9 cellular contexts compared by ENCODE assay signal in genomic region chr3:134372405-134373277, GRCh38. TPM values are rescaled to one million over a fixed set of nuclear protein-coding genes. Genes with fewer than 3 reads are reported as not detected.
DNase-seq lines count a peak whose midpoint lies in the region; ATAC-seq, FAIRE-seq and TF ChIP-seq lines count a peak whose summit lies in the region.
"Had no signal": no experiment of that assay in that cellular context is flagged by ENCODE, and none has a peak within 500 bp of the region (broad histone marks: within the 10 kb centered on the region; RNA-seq: fewer than 3 reads in every experiment).

No MANE protein-coding gene starts in this region.

- CTCF ChIA-PET in A673 (lab: Charles Lee), result interaction anchor here (0.6 to 1.0 kb wide), 2 partner anchors 77 to 160 kb away, joined by 3 read pairs; no protein-coding TSS in a partner anchor
- CTCF ChIA-PET in activated CD8-positive, alpha-beta T cell treated with anti-CD3 and anti-CD28 coated beads, Interleukin-2, amount 10 ng/mL, durations not matched to agents 7 days and 5 days (lab: Charles Lee), result no interaction called here

- peaks cover 21% of the 10 kb centered on the region for H3K27me3 Mint-ChIP-seq in neural crest cell (ENCODE audit: low read depth)
- H3K27me3 Mint-ChIP-seq in activated CD8-positive, alpha-beta T cell treated with anti-CD3 and anti-CD28 coated beads, Interleukin-2, amount 10 ng/mL, durations not matched to agents 7 days and 5 days (ENCODE audit: low read depth), result peaks cover 46% of the 10 kb centered on the region

- H3K9me3 ChIP-seq in A673 (ENCODE audit: low read depth, low read length, poor library complexity, severe bottlenecking), result no peaks in the 10 kb centered on the region
- H3K9me3 ChIP-seq in NT2/D1 (ENCODE audit: insufficient read depth, low read length), result no peaks in the 10 kb centered on the region
- no peaks in the 10 kb centered on the region for H3K9me3 ChIP-seq in esophagus muscularis mucosa
- H3K9me3 ChIP-seq in effector memory CD4-positive, alpha-beta T cell (ENCODE audit: control insufficient read depth, low read length), result no peaks in the 10 kb centered on the region

- H3K9ac ChIP-seq in NT2/D1 (ENCODE audit: insufficient read length, low read depth), result peak overlapping the region; percentile 99

- 12% methylated on average over 9 of the region's 9 CpGs for WGBS in esophagus muscularis mucosa

- peak overlapping the region; percentile 97 for H3K4me3 Mint-ChIP-seq in neural crest cell
- H3K4me3 Mint-ChIP-seq in activated CD8-positive, alpha-beta T cell treated with anti-CD3 and anti-CD28 coated beads, Interleukin-2, amount 10 ng/mL, durations not matched to agents 7 days and 5 days, result no peak overlapping the region

- H3K4me1 Mint-ChIP-seq in neural crest cell, result peaks cover 60% of the 10 kb centered on the region
- H3K4me1 Mint-ChIP-seq in activated CD8-positive, alpha-beta T cell treated with anti-CD3 and anti-CD28 coated beads, Interleukin-2, amount 10 ng/mL, durations not matched to agents 7 days and 5 days (ENCODE audit: low read depth), result peaks cover 10% of the 10 kb centered on the region

- peaks cover 19% of the 10 kb centered on the region for H3K36me3 Mint-ChIP-seq in neural crest cell (ENCODE audit: low read depth)
- H3K36me3 Mint-ChIP-seq in activated CD8-positive, alpha-beta T cell treated with anti-CD3 and anti-CD28 coated beads, Interleukin-2, amount 10 ng/mL, durations not matched to agents 7 days and 5 days (ENCODE audit: low read depth), result no peaks in the 10 kb centered on the region
- H3K36me3 Mint-ChIP-seq: CD4-positive, CD25-positive, alpha-beta regulatory T cell had no signal

- BruUV-seq in A673 (replicated peaks; lab: Mats Ljungman, UMichigan), result no TSS peak

- DNase-seq in A673 (ENCODE audit: low spot score) (no peak), NT2/D1 (ENCODE audit: low read depth, low spot score) (no peak), esophagus muscularis mucosa (ENCODE audit: extremely low spot score) (no peak), neural crest cell (ENCODE audit: low read depth, low spot score) (no peak), DMS153 (lab: John Stamatoyannopoulos, UW) (no peak), GM19239 (ENCODE audit: insufficient read length, low spot score) (no peak)
- no peak for DNase-seq in activated CD8-positive, alpha-beta T cell treated with anti-CD3 and anti-CD28 coated beads, Interleukin-2, amount 10 ng/mL, durations not matched to agents 7 days and 5 days
- no peak for DNase-seq in effector memory CD4-positive, alpha-beta T cell
- DNase-seq: CD4-positive, CD25-positive, alpha-beta regulatory T cell had no signal

- POLR2A ChIA-PET in A673 (lab: Charles Lee; ENCODE audit: low non-redundant PET), result no interaction called here
- POLR2A ChIA-PET in activated CD8-positive, alpha-beta T cell treated with anti-CD3 and anti-CD28 coated beads, Interleukin-2, amount 10 ng/mL, durations not matched to agents 7 days and 5 days (lab: Charles Lee), result no interaction called here

- no peak for TF ChIP-seq EP300 in esophagus muscularis mucosa (IDR thresholded peaks at IDR 0.05)

- H3K9me3 Mint-ChIP-seq in neural crest cell, result no peaks in the 10 kb centered on the region
- H3K9me3 Mint-ChIP-seq in activated CD8-positive, alpha-beta T cell treated with anti-CD3 and anti-CD28 coated beads, Interleukin-2, amount 10 ng/mL, durations not matched to agents 7 days and 5 days (ENCODE audit: insufficient read depth), result no peaks in the 10 kb centered on the region

- H3K4me3 ChIP-seq in A673 (ENCODE audit: low read depth, low read length, poor library complexity, severe bottlenecking) (peak overlapping the region; percentile 68), NT2/D1 (ENCODE audit: insufficient read length, low read depth) (peak overlapping the region; percentile 98), esophagus muscularis mucosa (peak overlapping the region; percentile 76 to 83 (median 81))
- H3K4me3 ChIP-seq in effector memory CD4-positive, alpha-beta T cell (ENCODE audit: insufficient read depth, low read depth, low read length, poor library complexity, severe bottlenecking), result no peak overlapping the region

- intact Hi-C loops in A673 (cut with micrococcal nuclease; ENCODE audit: unreplicated experiment) (loop anchor here (5.0 kb wide), 1 partner anchor 115 kb away; the partner anchor contains the start of genes ANAPC13 and CEP63), esophagus muscularis mucosa (cut with DNase I) (no loop called here)

- H3K27me3 ChIP-seq in A673 (replicated peaks; ENCODE audit: insufficient read depth, low read depth, low read length, poor library complexity) (no peaks in the 10 kb centered on the region), NT2/D1 (ENCODE audit: insufficient read depth, insufficient read length) (peaks cover 17% of the 10 kb centered on the region), esophagus muscularis mucosa (no peaks in the 10 kb centered on the region)
- peaks cover 11% of the 10 kb centered on the region for H3K27me3 ChIP-seq in effector memory CD4-positive, alpha-beta T cell (replicated peaks; ENCODE audit: control insufficient read depth, insufficient read depth, low read length, poor library complexity, severe bottlenecking)

- TF ChIP-seq POLR2A in esophagus muscularis mucosa (IDR thresholded peaks at IDR 0.05; ENCODE audit: low read depth), result no peak

- H3K4me1 ChIP-seq in A673 (ENCODE audit: insufficient read depth, low read length, poor library complexity, severe bottlenecking) (peaks cover 52% of the 10 kb centered on the region), NT2/D1 (ENCODE audit: insufficient read depth, insufficient read length) (peaks cover 40% of the 10 kb centered on the region), esophagus muscularis mucosa (peaks cover 60 to 66% (median 63%) of the 10 kb centered on the region in 4 donors)
- peaks cover 8% of the 10 kb centered on the region for H3K4me1 ChIP-seq in effector memory CD4-positive, alpha-beta T cell (ENCODE audit: control insufficient read depth, insufficient read depth, low read length, poor library complexity, severe bottlenecking)

- H3K27ac Mint-ChIP-seq in neural crest cell (ENCODE audit: unreplicated experiment), result peak overlapping the region; percentile 100
- H3K27ac Mint-ChIP-seq in activated CD8-positive, alpha-beta T cell treated with anti-CD3 and anti-CD28 coated beads, Interleukin-2, amount 10 ng/mL, durations not matched to agents 7 days and 5 days, result no peak overlapping the region
- H3K27ac Mint-ChIP-seq: CD4-positive, CD25-positive, alpha-beta regulatory T cell had no signal

- no peak for FAIRE-seq in GM19239 (lab: Jason Lieb, UNC)

- TF ChIP-seq CTCF in A673 (conservative IDR thresholded peaks at IDR 0.05; ENCODE audit: low read depth, low read length), result no peak
- TF ChIP-seq CTCF in esophagus muscularis mucosa (IDR thresholded peaks at IDR 0.05), result no peak
- TF ChIP-seq CTCF in neural crest cell (conservative IDR thresholded peaks at IDR 0.05), result no peak

- no peak for ATAC-seq in activated CD8-positive, alpha-beta T cell treated with anti-CD3 and anti-CD28 coated beads, Interleukin-2, amount 10 ng/mL, durations not matched to agents 7 days and 5 days

- H3K36me3 ChIP-seq in A673 (ENCODE audit: insufficient read depth, low read length, poor library complexity, severe bottlenecking) (peaks cover 35% of the 10 kb centered on the region), NT2/D1 (ENCODE audit: insufficient read depth, insufficient read length, low read length) (peaks cover 60% of the 10 kb centered on the region), esophagus muscularis mucosa (peaks cover 33 to 54% (median 40%) of the 10 kb centered on the region in 4 donors)
- H3K36me3 ChIP-seq in effector memory CD4-positive, alpha-beta T cell (ENCODE audit: control insufficient read depth, insufficient read depth, low read length), result no peaks in the 10 kb centered on the region

- peak overlapping the region; percentile 98 for H3K27ac ChIP-seq in A673 (ENCODE audit: low read depth, low read length, poor library complexity, severe bottlenecking)
- peak overlapping the region; percentile 97 to 100 (median 98) for H3K27ac ChIP-seq in esophagus muscularis mucosa (replicated peaks in 1 of 4)
- no peak overlapping the region for H3K27ac ChIP-seq in effector memory CD4-positive, alpha-beta T cell (ENCODE audit: insufficient read depth, low read length, poor library complexity, severe bottlenecking)

RNA-seq across cellular contexts. Expression of gene AMOTL2, which starts 1.6 kb away (rescaled TPM):
- total RNA-seq in A673 (2021) (38.9 and 59.6 TPM in 2 replicates), esophagus muscularis mucosa (100 to 1,000 TPM; 111 to 313 (median 155) TPM), neural crest cell (55.6 and 59.5 TPM in 2 replicates)
- total RNA-seq in activated CD8-positive, alpha-beta T cell treated with anti-CD3 and anti-CD28 coated beads, Interleukin-2, amount 10 ng/mL, durations not matched to agents 7 days and 5 days, result not detected
- total RNA-seq: CD4-positive, CD25-positive, alpha-beta regulatory T cell had no signal

Comparison
In these comparisons a context has a peak if more than half of its experiments do, and no peak if none do; other contexts are left out.
1. RNA of gene AMOTL2, which starts 1.6 kb away (total RNA-seq): 111 to 313 TPM in esophagus muscularis mucosa, 38.9 to 59.6 TPM in A673 and 55.6 to 59.5 TPM in neural crest cell; not detected in activated CD8-positive, alpha-beta T cell treated with anti-CD3 and anti-CD28 coated beads, Interleukin-2, amount 10 ng/mL, durations not matched to agents 7 days and 5 days; every median in the first group is over 10 times any median in the second.